Comparison of ENCODE assay signal across 12 cellular contexts in the genomic region with DNA sequence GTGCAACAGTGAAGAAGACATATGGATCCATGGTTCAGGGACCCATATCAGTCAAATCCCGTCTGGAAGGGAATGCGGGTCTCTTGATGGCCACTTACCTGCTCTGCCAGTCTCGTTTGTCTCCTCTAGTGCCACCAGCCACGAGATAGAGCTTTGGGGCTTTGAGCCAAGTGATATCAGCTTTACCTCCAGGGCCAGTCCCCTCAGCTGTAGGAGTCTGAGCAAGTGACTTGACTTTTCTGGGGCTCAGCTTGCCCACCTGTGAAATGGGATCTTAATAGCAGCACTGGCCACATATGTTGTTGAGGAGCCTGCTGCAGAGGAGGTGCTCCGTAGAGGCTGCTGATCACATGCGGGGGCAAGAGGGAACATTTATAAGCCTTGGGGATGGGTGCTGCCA. TPM values are rescaled to one million over a fixed set of nuclear protein-coding genes. Genes with fewer than 3 reads are reported as not detected.
A peak's percentile ranks its signal among the peaks of the same experiment; 100 is the strongest.
DNase-seq lines count a peak whose midpoint lies in the region; ATAC-seq and TF ChIP-seq lines count a peak whose summit lies in the region.
"Had no signal": no experiment of that assay in that cellular context is flagged by ENCODE, and none has a peak within 500 bp of the region (broad histone marks: within the 10 kb centered on the region; RNA-seq: fewer than 3 reads in every experiment).

No MANE protein-coding gene starts in this region.

- in situ Hi-C loops in GM13977 (cut with MboI; ENCODE audit: low pct_unique_long_range_greater_than_20kb, low sequenced_read_pairs, unreplicated experiment), result no loop called here

- TF ChIP-seq CTCF in body of pancreas (IDR thresholded peaks at IDR 0.05), result no peak
- no peak for TF ChIP-seq CTCF in mesothelial cell of epicardium (IDR thresholded peaks at IDR 0.05; ENCODE audit: unreplicated experiment)
- TF ChIP-seq CTCF in upper lobe of left lung (IDR thresholded peaks at IDR 0.05), result no peak
- no peak for TF ChIP-seq CTCF in GM13977 (IDR thresholded peaks at IDR 0.05; ENCODE audit: extremely low read depth, insufficient read depth, missing control alignments)

- TF ChIP-seq POLR2A in body of pancreas (IDR thresholded peaks at IDR 0.05) (no peak), upper lobe of left lung (IDR thresholded peaks at IDR 0.05) (no peak)

- ATAC-seq in right cardiac atrium, result no peak
- ATAC-seq in left ventricle myocardium superior, result no peak
- no peak for ATAC-seq in body of pancreas
- ATAC-seq in upper lobe of left lung (ENCODE audit: low FRiP score in 2 of 2), result no peak
- ATAC-seq in GM21367 (IDR thresholded peaks at IDR 0.05; ENCODE audit: unreplicated experiment), result no peak
- ATAC-seq: stimulated activated naive CD8-positive, alpha-beta T cell treated with anti-CD3 and anti-CD28 coated beads, Interleukin-15, Interleukin-2, amounts not matched to agents 100 U/mL and 50 U/mL, for 24 hours; WTC11 had no signal

- H3K27ac Mint-ChIP-seq in mesothelial cell of epicardium, result peak overlapping the region; percentile 99
- H3K27ac Mint-ChIP-seq: WTC11 had no signal

- no peaks in the 10 kb centered on the region for H3K36me3 Mint-ChIP-seq in mesothelial cell of epicardium
- H3K36me3 Mint-ChIP-seq: WTC11 had no signal

- peaks cover 25% of the 10 kb centered on the region for H3K4me1 ChIP-seq in right cardiac atrium (ENCODE audit: control insufficient read depth, insufficient read depth, low read length)
- H3K4me1 ChIP-seq in body of pancreas, result peaks cover 15% of the 10 kb centered on the region
- H3K4me1 ChIP-seq in upper lobe of left lung, result peaks cover 30 to 46% (median 41%) of the 10 kb centered on the region in 4 donors

- H3K4me3 ChIP-seq in right cardiac atrium (ENCODE audit: low read length), result no peak overlapping the region
- H3K4me3 ChIP-seq in body of pancreas, result no peak overlapping the region
- H3K4me3 ChIP-seq in upper lobe of left lung, result no peak overlapping the region
- H3K4me3 ChIP-seq: MG63 had no signal

- H3K9me3 ChIP-seq in right cardiac atrium (ENCODE audit: control insufficient read depth, low read length), result no peaks in the 10 kb centered on the region
- H3K9me3 ChIP-seq in body of pancreas, result no peaks in the 10 kb centered on the region
- H3K9me3 ChIP-seq in upper lobe of left lung, result no peaks in the 10 kb centered on the region
- H3K9me3 ChIP-seq: MG63 had no signal

- WGBS in right cardiac atrium, result 70% methylated on average over 6 of the region's 6 CpGs
- 47 to 56% methylated on average over 6 of the region's 6 CpGs for WGBS in body of pancreas, 2 donors
- 67 to 76% methylated on average over 5 to 6 of the region's 6 CpGs for WGBS in upper lobe of left lung, 2 donors

- H3K27me3 ChIP-seq in right cardiac atrium (ENCODE audit: control insufficient read depth, insufficient read depth), result no peaks in the 10 kb centered on the region
- no peaks in the 10 kb centered on the region for H3K27me3 ChIP-seq in body of pancreas
- H3K27me3 ChIP-seq in upper lobe of left lung, result no peaks in the 10 kb centered on the region
- H3K27me3 ChIP-seq: MG63 had no signal

- peaks cover 30% of the 10 kb centered on the region for H3K4me1 Mint-ChIP-seq in mesothelial cell of epicardium

- H3K9me3 Mint-ChIP-seq in mesothelial cell of epicardium, result no peaks in the 10 kb centered on the region
- H3K9me3 Mint-ChIP-seq: WTC11 had no signal

- TF ChIP-seq EP300 in upper lobe of left lung (IDR thresholded peaks at IDR 0.05), result no peak

- DNase-seq in right cardiac atrium, result peak in 1 of 3 donors; percentile 31
- DNase-seq in left ventricle myocardium superior, result no peak
- no peak for DNase-seq in body of pancreas
- DNase-seq in mesothelial cell of epicardium (ENCODE audit: low spot score in 2 of 2, unreplicated experiment in 2 of 2), result no peak
- no peak for DNase-seq in upper lobe of left lung
- DNase-seq in GM13977 (ENCODE audit: low spot score), result no peak
- DNase-seq in NCI-H187 treated with DMSO at 0.1 percent for 48 hours (lab: John Stamatoyannopoulos, UW), result no peak
- DNase-seq: MG63; NCI-H526; stimulated activated naive CD8-positive, alpha-beta T cell treated with anti-CD3 and anti-CD28 coated beads, Interleukin-15, Interleukin-2, amounts not matched to agents 100 U/mL and 50 U/mL, for 24 hours had no signal

- peaks cover under 1% of the 10 kb centered on the region for H3K27me3 Mint-ChIP-seq in mesothelial cell of epicardium (ENCODE audit: low read depth)

- H3K36me3 ChIP-seq in body of pancreas (replicated peaks in 1 of 2; ENCODE audit: insufficient read depth in 1 of 2, low read depth in 2 of 2), result no peaks in the 10 kb centered on the region
- no peaks in the 10 kb centered on the region for H3K36me3 ChIP-seq in upper lobe of left lung
- H3K36me3 ChIP-seq: MG63 had no signal

- intact Hi-C loops in right cardiac atrium (cut with DNase I), result loop anchor here in 1 of 4 donors (5.0 kb wide), 1 partner anchor 42 kb away; no protein-coding TSS in a partner anchor
- intact Hi-C loops in left ventricle myocardium superior (cut with micrococcal nuclease), result no loop called here
- intact Hi-C loops in body of pancreas (cut with DNase I), result no loop called here

- H3K4me3 Mint-ChIP-seq in mesothelial cell of epicardium, result no peak overlapping the region

- H3K27ac ChIP-seq in right cardiac atrium (ENCODE audit: low read length) (peak overlapping the region; percentile 90), body of pancreas (peak overlapping the region in 3 of 4 donors; percentile 65 to 86 (median 80)), upper lobe of left lung (peak overlapping the region; percentile 75 to 87 (median 84))

RNA-seq across cellular contexts. Expression of gene SLC2A9, which starts 1.2 kb away (rescaled TPM):
- total RNA-seq in right cardiac atrium, result 10 to 100 TPM; 11.3 to 18.7 (median 13.7) TPM
- 5.1 TPM for polyA plus RNA-seq in right cardiac atrium
- total RNA-seq in left ventricle myocardium superior, result 7.1 TPM
- total RNA-seq in body of pancreas, result 1 to 10 TPM; 1.6 to 8.6 TPM
- 4.8 to 5.1 TPM (median 5.0 TPM) in 3 replicates for total RNA-seq in mesothelial cell of epicardium
- total RNA-seq in upper lobe of left lung, result 10 to 100 TPM in 3 of 6 donors, 1 to 10 TPM in 3; 5.4 to 25.1 (median 13.0) TPM
- total RNA-seq: WTC11 had no signal
